In genomic region chr7:125512373-125512772, GRCh38 we compare ENCODE assay signal across 29 cellular contexts.
"Had no signal": no experiment of that assay in that cellular context is flagged by ENCODE, and none has a peak within 500 bp of the region (broad histone marks: within the 10 kb centered on the region; RNA-seq: fewer than 3 reads in every experiment).

No MANE protein-coding gene starts in this region.

- DNase-seq: stimulated activated CD4-positive, alpha-beta T cell treated with anti-CD3 and anti-CD28 coated beads, Interleukin-2, amount 100 ng/mL, for 48 hours; stimulated activated CD4-positive, alpha-beta T cell treated with anti-CD3 and anti-CD28 coated beads, Interleukin-4, amount 100 ng/mL, for 1 hour; stimulated activated CD4-positive, alpha-beta T cell treated with anti-CD3 and anti-CD28 coated beads, Interleukin-4, amount 100 ng/mL, for 24 hours; stimulated activated CD4-positive, alpha-beta T cell treated with anti-CD3 and anti-CD28 coated beads, Interleukin-4, amount 100 ng/mL, for 4 hours; stimulated activated CD8-positive, alpha-beta memory T cell treated with anti-CD3 and anti-CD28 coated beads, Interleukin-4, amount 100 ng/mL, for 48 hours; stimulated activated naive B cell treated with anti-CD40 and anti-IgM and Interleukin-4, amounts not matched to agents 10 μg/mL and 1 μg/mL and 100 μg/mL, for 72 hours; stimulated activated naive CD4-positive, alpha-beta T cell; stimulated activated naive CD4-positive, alpha-beta T cell treated with Interleukin-2 at 50 U/mL for 16 hours; stimulated activated naive CD8-positive, alpha-beta T cell treated with anti-CD3 and anti-CD28 coated beads, Interleukin-15, amount 100 ng/mL, for 72 hours; stimulated activated naive CD8-positive, alpha-beta T cell treated with anti-CD3 and anti-CD28 coated beads, Interleukin-15, Interleukin-2, amounts not matched to agents 100 U/mL and 50 U/mL, for 24 hours; stomach; substantia nigra; testis; thyroid gland; tibial artery; transverse colon; trophoblast cell; upper lobe of left lung; upper lobe of right lung; uterus had no signal

- H3K4me1 ChIP-seq: stomach, suprapubic skin, testis, thyroid gland, tibial artery, tibial nerve, transverse colon, upper lobe of left lung, upper lobe of right lung, uterus, vagina had no signal

- H3K9me3 ChIP-seq: stomach, suprapubic skin, testis, thoracic aorta, thyroid gland, tibial artery, tibial nerve, upper lobe of left lung, upper lobe of right lung, uterus, vagina had no signal

- H3K4me3 ChIP-seq: stomach, suprapubic skin, testis, thoracic aorta, thyroid gland, tibial artery, tibial nerve, transverse colon, upper lobe of left lung, upper lobe of right lung, uterus, vagina had no signal

- FAIRE-seq: urothelium cell line had no signal

- H3K27ac Mint-ChIP-seq: stimulated activated effector memory CD8-positive, alpha-beta T cell treated with anti-CD3 and anti-CD28 coated beads, Interleukin-12 subunit alpha, Interleukin-12 subunit beta, amount 100 ng/mL, for 72 hours; stimulated activated memory B cell treated with anti-CD40 and anti-IgM and Interleukin-4, amounts not matched to agents 10 μg/mL and 1 μg/mL and 100 μg/mL, for 72 hours; stimulated activated naive B cell treated with anti-CD40 and anti-IgM and Interleukin-4, amounts not matched to agents 10 μg/mL and 1 μg/mL and 100 μg/mL, for 72 hours; stimulated activated naive CD8-positive, alpha-beta T cell treated with anti-CD3 and anti-CD28 coated beads, Interleukin-15, amount 100 ng/mL, for 72 hours; stimulated activated naive CD8-positive, alpha-beta T cell treated with anti-CD3 and anti-CD28 coated beads, Interleukin-15, Interleukin-2, amounts not matched to agents 100 ng/mL and 50 ng/mL, for 24 hours; type B pancreatic cell had no signal

- H3K36me3 ChIP-seq: stomach, suprapubic skin, thoracic aorta, thyroid gland, tibial artery, tibial nerve, transverse colon, upper lobe of left lung, upper lobe of right lung, uterus, vagina had no signal

- H3K4me1 Mint-ChIP-seq: stimulated activated effector memory CD8-positive, alpha-beta T cell treated with anti-CD3 and anti-CD28 coated beads, Interleukin-12 subunit alpha, Interleukin-12 subunit beta, amount 100 ng/mL, for 72 hours; stimulated activated memory B cell treated with anti-CD40 and anti-IgM and Interleukin-4, amounts not matched to agents 10 μg/mL and 1 μg/mL and 100 μg/mL, for 72 hours; stimulated activated naive B cell treated with anti-CD40 and anti-IgM and Interleukin-4, amounts not matched to agents 10 μg/mL and 1 μg/mL and 100 μg/mL, for 72 hours; stimulated activated naive CD8-positive, alpha-beta T cell treated with anti-CD3 and anti-CD28 coated beads, Interleukin-15, amount 100 ng/mL, for 72 hours had no signal

- ATAC-seq: stimulated activated effector memory CD8-positive, alpha-beta T cell treated with anti-CD3 and anti-CD28 coated beads, Interleukin-12 subunit alpha, Interleukin-12 subunit beta, amount 100 ng/mL, for 72 hours; stimulated activated memory B cell treated with anti-CD40 and anti-IgM and Interleukin-4, amounts not matched to agents 10 μg/mL and 1 μg/mL and 100 μg/mL, for 72 hours; stimulated activated naive B cell treated with anti-CD40 and anti-IgM and Interleukin-4, amounts not matched to agents 10 μg/mL and 1 μg/mL and 100 μg/mL, for 72 hours; stimulated activated naive CD8-positive, alpha-beta T cell treated with anti-CD3 and anti-CD28 coated beads, Interleukin-15, amount 100 ng/mL, for 72 hours; stimulated activated naive CD8-positive, alpha-beta T cell treated with anti-CD3 and anti-CD28 coated beads, Interleukin-15, Interleukin-2, amounts not matched to agents 100 U/mL and 50 U/mL, for 24 hours; upper lobe of right lung had no signal

- H3K27ac ChIP-seq: stomach, suprapubic skin, testis, thoracic aorta, thyroid gland, tibial artery, tibial nerve, transverse colon, upper lobe of left lung, upper lobe of right lung, uterus, vagina had no signal

- H3K27me3 Mint-ChIP-seq: stimulated activated memory B cell treated with anti-CD40 and anti-IgM and Interleukin-4, amounts not matched to agents 10 μg/mL and 1 μg/mL and 100 μg/mL, for 72 hours; stimulated activated naive B cell treated with anti-CD40 and anti-IgM and Interleukin-4, amounts not matched to agents 10 μg/mL and 1 μg/mL and 100 μg/mL, for 72 hours; stimulated activated naive CD8-positive, alpha-beta T cell treated with anti-CD3 and anti-CD28 coated beads, Interleukin-15, amount 100 ng/mL, for 72 hours; stimulated activated naive CD8-positive, alpha-beta T cell treated with anti-CD3 and anti-CD28 coated beads, Interleukin-15, Interleukin-2, amounts not matched to agents 100 ng/mL and 50 ng/mL, for 24 hours; type B pancreatic cell had no signal

- H3K36me3 Mint-ChIP-seq: stimulated activated effector memory CD8-positive, alpha-beta T cell treated with anti-CD3 and anti-CD28 coated beads, Interleukin-12 subunit alpha, Interleukin-12 subunit beta, amount 100 ng/mL, for 72 hours; stimulated activated memory B cell treated with anti-CD40 and anti-IgM and Interleukin-4, amounts not matched to agents 10 μg/mL and 1 μg/mL and 100 μg/mL, for 72 hours; stimulated activated naive B cell treated with anti-CD40 and anti-IgM and Interleukin-4, amounts not matched to agents 10 μg/mL and 1 μg/mL and 100 μg/mL, for 72 hours; type B pancreatic cell had no signal

- H3K27me3 ChIP-seq: stomach, suprapubic skin, testis, thyroid gland, tibial artery, tibial nerve, transverse colon, upper lobe of left lung, upper lobe of right lung, uterus, vagina had no signal

- H3K9me3 Mint-ChIP-seq: stimulated activated memory B cell treated with anti-CD40 and anti-IgM and Interleukin-4, amounts not matched to agents 10 μg/mL and 1 μg/mL and 100 μg/mL, for 72 hours; stimulated activated naive B cell treated with anti-CD40 and anti-IgM and Interleukin-4, amounts not matched to agents 10 μg/mL and 1 μg/mL and 100 μg/mL, for 72 hours; stimulated activated naive CD8-positive, alpha-beta T cell treated with anti-CD3 and anti-CD28 coated beads, Interleukin-15, amount 100 ng/mL, for 72 hours; stimulated activated naive CD8-positive, alpha-beta T cell treated with anti-CD3 and anti-CD28 coated beads, Interleukin-15, Interleukin-2, amounts not matched to agents 100 ng/mL and 50 ng/mL, for 24 hours; type B pancreatic cell had no signal

- H3K4me3 Mint-ChIP-seq: stimulated activated effector memory CD8-positive, alpha-beta T cell treated with anti-CD3 and anti-CD28 coated beads, Interleukin-12 subunit alpha, Interleukin-12 subunit beta, amount 100 ng/mL, for 72 hours; stimulated activated memory B cell treated with anti-CD40 and anti-IgM and Interleukin-4, amounts not matched to agents 10 μg/mL and 1 μg/mL and 100 μg/mL, for 72 hours; stimulated activated naive B cell treated with anti-CD40 and anti-IgM and Interleukin-4, amounts not matched to agents 10 μg/mL and 1 μg/mL and 100 μg/mL, for 72 hours; stimulated activated naive CD8-positive, alpha-beta T cell treated with anti-CD3 and anti-CD28 coated beads, Interleukin-15, amount 100 ng/mL, for 72 hours; stimulated activated naive CD8-positive, alpha-beta T cell treated with anti-CD3 and anti-CD28 coated beads, Interleukin-15, Interleukin-2, amounts not matched to agents 100 ng/mL and 50 ng/mL, for 24 hours; type B pancreatic cell had no signal
